Comparison of ENCODE assay signal across 8 cellular contexts in genomic region chr10:117005454-117006055, GRCh38. TPM values are rescaled to one million over a fixed set of nuclear protein-coding genes. Genes with fewer than 3 reads are reported as not detected.
DNase-seq lines count a peak whose midpoint lies in the region; ATAC-seq and TF ChIP-seq lines count a peak whose summit lies in the region.

No MANE protein-coding gene starts in this region.

- H3K9me3 ChIP-seq in T-helper 17 cell (ENCODE audit: control insufficient read depth, low read length, poor library complexity, severe bottlenecking): no peaks in the 10 kb centered on the region
- H3K9me3 ChIP-seq in parathyroid adenoma (ENCODE audit: control insufficient read depth, low read length): no peaks in the 10 kb centered on the region

- H2AFZ ChIP-seq in parathyroid adenoma: peak overlapping the region; percentile 98

- H3K4me1 Mint-ChIP-seq in T-helper 17 cell (peaks cover 2% of the 10 kb centered on the region), glutamatergic neuron (ENCODE audit: low read depth, unreplicated experiment) (peaks cover 6% of the 10 kb centered on the region)

- H3K27ac Mint-ChIP-seq in T-helper 17 cell (no peak overlapping the region), glutamatergic neuron (ENCODE audit: unreplicated experiment) (no peak overlapping the region)

- peak overlapping the region; percentile 73 for H3K4me3 ChIP-seq in HFF-Myc (replicated peaks; ENCODE audit: low read depth, low read length)
- peak overlapping the region; percentile 78 for H3K4me3 ChIP-seq in parathyroid adenoma (ENCODE audit: low read depth, low read length)

- H3K9ac ChIP-seq in parathyroid adenoma: no peak overlapping the region

- H3K27me3 ChIP-seq in parathyroid adenoma (ENCODE audit: control insufficient read depth, insufficient read depth, low read length): no peaks in the 10 kb centered on the region

- H3K4me2 ChIP-seq in parathyroid adenoma (ENCODE audit: low read length): peak overlapping the region; percentile 96

- H3K4me1 ChIP-seq in parathyroid adenoma: peaks cover 12% of the 10 kb centered on the region

- no peaks in the 10 kb centered on the region for H3K36me3 ChIP-seq in parathyroid adenoma (ENCODE audit: control insufficient read depth, insufficient read depth, low read length)

- H3K27ac ChIP-seq in C4-2B (peak overlapping the region; percentile 96), parathyroid adenoma (peak overlapping the region; percentile 91)

- no peaks in the 10 kb centered on the region for H3K9me3 Mint-ChIP-seq in glutamatergic neuron (ENCODE audit: unreplicated experiment)

- peaks cover 35% of the 10 kb centered on the region for H3K27me3 Mint-ChIP-seq in T-helper 17 cell
- peaks cover 2% of the 10 kb centered on the region for H3K27me3 Mint-ChIP-seq in glutamatergic neuron (ENCODE audit: unreplicated experiment)

- H3K79me2 ChIP-seq in parathyroid adenoma: peaks cover 16% of the 10 kb centered on the region

- H3K36me3 Mint-ChIP-seq in T-helper 17 cell (ENCODE audit: low read depth): no peaks in the 10 kb centered on the region
- H3K36me3 Mint-ChIP-seq in glutamatergic neuron (ENCODE audit: unreplicated experiment): no peaks in the 10 kb centered on the region

- DNase-seq in HFF-Myc (ENCODE audit: extremely low read depth, low read depth): no peak
- DNase-seq in T-helper 17 cell: no peak
- peak; percentile 44 for DNase-seq in glutamatergic neuron
- no peak for DNase-seq in activated CD8-positive, alpha-beta memory T cell treated with anti-CD3 and anti-CD28 coated beads, Interleukin-2, amount 50 U/mL, for 4 hours
- DNase-seq in activated CD4-positive, alpha-beta T cell treated with anti-CD3 and anti-CD28 coated beads for 1 hour: no peak

- peak overlapping the region; percentile 79 for H3K4me3 Mint-ChIP-seq in T-helper 17 cell
- H3K4me3 Mint-ChIP-seq in glutamatergic neuron (ENCODE audit: unreplicated experiment): peak overlapping the region; percentile 85

- TF ChIP-seq CTCF in C4-2B (conservative IDR thresholded peaks at IDR 0.05) (no peak), HFF-Myc (IDR thresholded peaks at IDR 0.05; ENCODE audit: low read depth, low read length, missing control alignments) (no peak), glutamatergic neuron (IDR thresholded peaks at IDR 0.05; ENCODE audit: partially characterized antibody, unreplicated experiment) (no peak), parathyroid adenoma (IDR thresholded peaks at IDR 0.05) (no peak)

- no peak for ATAC-seq in T-helper 17 cell
- no peak for ATAC-seq in GM21529 (IDR thresholded peaks at IDR 0.05; ENCODE audit: unreplicated experiment)

RNA-seq across cellular contexts. Expression of gene SHTN1, which starts 0.6 kb away (rescaled TPM):
- total RNA-seq in T-helper 17 cell: 1 to 10 TPM; 2.4 to 2.7 TPM
- 54.8 TPM for total RNA-seq in glutamatergic neuron (ENCODE audit: unreplicated experiment)

Comparison
In these comparisons a context has a peak if more than half of its experiments do, and no peak if none do; other contexts are left out.
1. RNA of gene SHTN1, which starts 0.6 kb away (total RNA-seq): 54.8 TPM in glutamatergic neuron (single experiment); 2.4 to 2.7 TPM in T-helper 17 cell; every median in the first group is over 10 times any median in the second.